Comparison of ENCODE assay signal across 23 cellular contexts in the genomic region with DNA sequence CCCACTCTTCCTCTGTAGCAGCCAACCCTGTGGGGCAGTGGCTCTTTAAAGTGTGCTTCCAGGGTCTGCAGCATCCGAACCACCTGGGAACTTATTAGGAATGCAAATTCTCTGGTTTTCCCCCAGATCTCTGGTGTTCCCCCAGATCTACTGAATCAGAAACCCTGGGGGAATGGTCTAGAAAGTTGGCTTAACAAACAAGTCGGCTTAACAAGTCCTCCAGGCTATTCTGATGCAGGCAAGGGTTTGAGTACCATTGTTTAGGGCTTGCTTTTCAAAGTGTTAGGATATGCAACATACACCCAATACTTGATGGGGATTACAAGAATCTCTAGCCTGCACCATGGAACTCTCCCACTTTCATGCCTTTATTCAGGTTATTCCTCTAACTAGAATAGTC.
"Had no signal": no experiment of that assay in that cellular context is flagged by ENCODE, and none has a peak within 500 bp of the region (broad histone marks: within the 10 kb centered on the region; RNA-seq: fewer than 3 reads in every experiment).

No MANE protein-coding gene starts in this region.

- H3K4me3 ChIP-seq: heart left ventricle, mucosa of descending colon, psoas muscle, spleen, testis, tibial nerve, upper lobe of right lung, vagina had no signal

- FAIRE-seq: endometrium, frontal cortex, islet of Langerhans had no signal

- H3K4me1 ChIP-seq: psoas muscle, testis, upper lobe of right lung had no signal

- H3K9me3 ChIP-seq: heart left ventricle, mucosa of descending colon, neutrophil, psoas muscle, spleen, testis, tibial nerve, upper lobe of right lung, vagina had no signal

- ATAC-seq: esophagus mucosa; heart left ventricle; mucosa of descending colon; naive thymus-derived CD8-positive, alpha-beta T cell; psoas muscle; sciatic nerve; stimulated activated naive B cell treated with anti-CD40 and anti-IgM and Interleukin-4, amounts not matched to agents 10 μg/mL and 1 μg/mL and 100 μg/mL, for 72 hours; stimulated activated naive CD8-positive, alpha-beta T cell treated with anti-CD3 and anti-CD28 coated beads, Interleukin-15, amount 100 ng/mL, for 72 hours; upper lobe of right lung had no signal

- H3K36me3 ChIP-seq: heart left ventricle, neutrophil, tibial nerve, upper lobe of right lung, vagina had no signal

- H3K4me3 Mint-ChIP-seq: naive thymus-derived CD8-positive, alpha-beta T cell; stimulated activated naive B cell treated with anti-CD40 and anti-IgM and Interleukin-4, amounts not matched to agents 10 μg/mL and 1 μg/mL and 100 μg/mL, for 72 hours; stimulated activated naive CD8-positive, alpha-beta T cell treated with anti-CD3 and anti-CD28 coated beads, Interleukin-15, amount 100 ng/mL, for 72 hours had no signal

- DNase-seq: effector memory CD4-positive, alpha-beta T cell; heart left ventricle; hippocampal formation; mucosa of descending colon; naive thymus-derived CD8-positive, alpha-beta T cell; psoas muscle; retina; spleen; stimulated activated CD4-positive, alpha-beta T cell treated with anti-CD3 and anti-CD28 coated beads, Interleukin-15, amount 100 ng/mL, for 24 hours; stimulated activated CD4-positive, alpha-beta T cell treated with anti-CD3 and anti-CD28 coated beads, Interleukin-1b, Interleukin-23, amount 100 ng/mL, for 48 hours; stimulated activated CD4-positive, alpha-beta T cell treated with anti-CD3 and anti-CD28 coated beads, Interleukin-4, amount 100 ng/mL, for 24 hours; stimulated activated naive B cell treated with anti-CD40 and anti-IgM and Interleukin-4, amounts not matched to agents 10 μg/mL and 1 μg/mL and 100 μg/mL, for 72 hours; stimulated activated naive CD8-positive, alpha-beta T cell treated with anti-CD3 and anti-CD28 coated beads, Interleukin-15, amount 100 ng/mL, for 72 hours; testis; upper lobe of right lung had no signal

- H3K27me3 ChIP-seq: heart left ventricle, neutrophil, spleen, testis, tibial nerve, upper lobe of right lung, vagina had no signal

- H3K27ac Mint-ChIP-seq: naive thymus-derived CD8-positive, alpha-beta T cell; stimulated activated naive B cell treated with anti-CD40 and anti-IgM and Interleukin-4, amounts not matched to agents 10 μg/mL and 1 μg/mL and 100 μg/mL, for 72 hours had no signal

- H3K27me3 Mint-ChIP-seq: naive thymus-derived CD8-positive, alpha-beta T cell; stimulated activated naive B cell treated with anti-CD40 and anti-IgM and Interleukin-4, amounts not matched to agents 10 μg/mL and 1 μg/mL and 100 μg/mL, for 72 hours; stimulated activated naive CD8-positive, alpha-beta T cell treated with anti-CD3 and anti-CD28 coated beads, Interleukin-15, amount 100 ng/mL, for 72 hours had no signal

- H3K9me3 Mint-ChIP-seq: naive thymus-derived CD8-positive, alpha-beta T cell had no signal

- H3K27ac ChIP-seq: heart left ventricle, neutrophil, psoas muscle, spleen, testis, tibial nerve, upper lobe of right lung, vagina had no signal
